Comparison of ENCODE assay signal across 8 cellular contexts in genomic region chr2:23386422-23387220, GRCh38. TPM values are rescaled to one million over a fixed set of nuclear protein-coding genes. Genes with fewer than 3 reads are reported as not detected.
A peak's percentile ranks its signal among the peaks of the same experiment; 100 is the strongest.
DNase-seq lines count a peak whose midpoint lies in the region; ATAC-seq and TF ChIP-seq lines count a peak whose summit lies in the region.

No MANE protein-coding gene starts in this region.

- H3K27me3 ChIP-seq in neural cell (ENCODE audit: insufficient read depth, low read depth, low read length): peaks cover 4% of the 10 kb centered on the region

- H4K20me1 ChIP-seq in neural cell (ENCODE audit: insufficient read depth): peaks cover 13% of the 10 kb centered on the region

- no peaks in the 10 kb centered on the region for H3K9me3 ChIP-seq in neural cell (ENCODE audit: low read length)

- intact Hi-C loops in CD14-positive monocyte (cut with micrococcal nuclease): no loop called here

- ATAC-seq in GM18858 (IDR thresholded peaks at IDR 0.05; ENCODE audit: unreplicated experiment) (no peak), HG03196 (IDR thresholded peaks at IDR 0.05; ENCODE audit: unreplicated experiment) (no peak), HG03571 (IDR thresholded peaks at IDR 0.05; ENCODE audit: unreplicated experiment) (no peak)

- peaks cover 25% of the 10 kb centered on the region for H3K4me1 Mint-ChIP-seq in CD14-positive monocyte
- peaks cover 15% of the 10 kb centered on the region for H3K4me1 Mint-ChIP-seq in HFFc6 (ENCODE audit: low read depth)
- peaks cover 20% of the 10 kb centered on the region for H3K4me1 Mint-ChIP-seq in activated CD4-positive, alpha-beta T cell treated with anti-CD3 and anti-CD28 coated beads, Interleukin-2, amount 10 ng/mL, durations not matched to agents 7 days and 5 days

- H3K36me3 Mint-ChIP-seq in CD14-positive monocyte (peaks cover 6 to 11% of the 10 kb centered on the region in 2 donors), HFFc6 (ENCODE audit: low read depth) (no peaks in the 10 kb centered on the region)
- no peaks in the 10 kb centered on the region for H3K36me3 Mint-ChIP-seq in activated CD4-positive, alpha-beta T cell treated with anti-CD3 and anti-CD28 coated beads, Interleukin-2, amount 10 ng/mL, durations not matched to agents 7 days and 5 days (ENCODE audit: low read depth)

- POLR2A ChIA-PET in activated CD4-positive, alpha-beta T cell treated with anti-CD3 and anti-CD28 coated beads, Interleukin-2, amount 10 ng/mL, durations not matched to agents 7 days and 5 days (lab: Charles Lee): no interaction called here

- H3K4me3 ChIP-seq in fibroblast of mammary gland (ENCODE audit: control insufficient read depth, low read depth, low read length): peak overlapping the region; percentile 65
- peak overlapping the region; percentile 99 for H3K4me3 ChIP-seq in neural cell (ENCODE audit: low read length)

- H3F3A ChIP-seq in neural cell (ENCODE audit: insufficient read depth, low read length, poor library complexity, severe bottlenecking): no peaks in the 10 kb centered on the region

- H3K9me3 Mint-ChIP-seq in CD14-positive monocyte: peaks cover 0 to 13% (median 10%) of the 10 kb centered on the region in 7 donors
- no peaks in the 10 kb centered on the region for H3K9me3 Mint-ChIP-seq in HFFc6
- H3K9me3 Mint-ChIP-seq in activated CD4-positive, alpha-beta T cell treated with anti-CD3 and anti-CD28 coated beads, Interleukin-2, amount 10 ng/mL, durations not matched to agents 7 days and 5 days: no peaks in the 10 kb centered on the region

- H3K27ac Mint-ChIP-seq in CD14-positive monocyte (peak overlapping the region in 1 of 7 donors; percentile 62), HFFc6 (peak overlapping the region; percentile 79)
- H3K27ac Mint-ChIP-seq in activated CD4-positive, alpha-beta T cell treated with anti-CD3 and anti-CD28 coated beads, Interleukin-2, amount 10 ng/mL, durations not matched to agents 7 days and 5 days: no peak overlapping the region

- peak; percentile 46 for TF ChIP-seq RAD21 in neural cell (conservative IDR thresholded peaks at IDR 0.05)

- DNase-seq in CD14-positive monocyte (ENCODE audit: low spot score): no peak
- DNase-seq in HFFc6: no peak
- peak; percentile 8 for DNase-seq in activated CD4-positive, alpha-beta T cell treated with anti-CD3 and anti-CD28 coated beads, Interleukin-2, amount 10 ng/mL, durations not matched to agents 7 days and 5 days
- no peak for DNase-seq in fibroblast of mammary gland (ENCODE audit: low read depth)

- peak overlapping the region; percentile 84 for H3K9ac ChIP-seq in neural cell (ENCODE audit: low read length)

- no peaks in the 10 kb centered on the region for H3K36me3 ChIP-seq in neural cell (ENCODE audit: insufficient read depth, low read length)

- H3K9me2 ChIP-seq in neural cell (ENCODE audit: insufficient read depth, low read length): no peaks in the 10 kb centered on the region

- H3K4me3 Mint-ChIP-seq in CD14-positive monocyte (peak overlapping the region; percentile 37 to 86), HFFc6 (peak overlapping the region; percentile 99)
- H3K4me3 Mint-ChIP-seq in activated CD4-positive, alpha-beta T cell treated with anti-CD3 and anti-CD28 coated beads, Interleukin-2, amount 10 ng/mL, durations not matched to agents 7 days and 5 days: peak overlapping the region; percentile 80

- H3K27ac ChIP-seq in neural cell (ENCODE audit: low read length): peak overlapping the region; percentile 57

- no peak for TF ChIP-seq EP300 in neural cell (conservative IDR thresholded peaks at IDR 0.05; ENCODE audit: poor library complexity, severe bottlenecking)

- TF ChIP-seq CTCF in CD14-positive monocyte (IDR thresholded peaks at IDR 0.05): no peak
- TF ChIP-seq CTCF in HFFc6 (IDR thresholded peaks at IDR 0.05): no peak
- no peak for TF ChIP-seq CTCF in fibroblast of mammary gland (conservative IDR thresholded peaks at IDR 0.05; ENCODE audit: control insufficient read depth, insufficient read depth, low read depth, low read length)
- no peak for TF ChIP-seq CTCF in neural cell (IDR thresholded peaks at IDR 0.05; ENCODE audit: poor library complexity, severe bottlenecking)

- CTCF ChIA-PET in activated CD4-positive, alpha-beta T cell treated with anti-CD3 and anti-CD28 coated beads, Interleukin-2, amount 10 ng/mL, durations not matched to agents 7 days and 5 days (lab: Charles Lee): no interaction called here

- H2AFZ ChIP-seq in neural cell (ENCODE audit: low read depth, low read length): no peak overlapping the region

- peaks cover 57% of the 10 kb centered on the region for H3K79me2 ChIP-seq in neural cell (replicated peaks; ENCODE audit: insufficient read depth, low read length)

- H3K4me2 ChIP-seq in neural cell (ENCODE audit: low read length): peak overlapping the region; percentile 89

- H3K27me3 Mint-ChIP-seq in CD14-positive monocyte (ENCODE audit: low read depth in 3 of 3) (peaks cover 69 to 90% (median 76%) of the 10 kb centered on the region in 3 donors), HFFc6 (ENCODE audit: insufficient read depth) (peaks cover 4% of the 10 kb centered on the region)
- peaks cover 70% of the 10 kb centered on the region for H3K27me3 Mint-ChIP-seq in activated CD4-positive, alpha-beta T cell treated with anti-CD3 and anti-CD28 coated beads, Interleukin-2, amount 10 ng/mL, durations not matched to agents 7 days and 5 days

TF ChIP-seq in neural cell, 6 proteins besides CTCF, POLR2A, EP300 and RAD21:
- TF ChIP-seq SMC3 (conservative IDR thresholded peaks at IDR 0.05; ENCODE audit: poor library complexity) (peak; percentile 44), MXI1 (conservative IDR thresholded peaks at IDR 0.05; ENCODE audit: poor library complexity, severe bottlenecking) (peak; percentile 21), EZH2 (IDR thresholded peaks at IDR 0.05; ENCODE audit: borderline replicate concordance, insufficient read depth, low read length, poor library complexity, severe bottlenecking) (no peak), POLR2AphosphoS5 (IDR thresholded peaks at IDR 0.05) (peak; percentile 70)

RNA-seq across cellular contexts. Expression of gene KLHL29, which starts 1.6 kb away (rescaled TPM):
- polyA plus RNA-seq in CD14-positive monocyte: not detected
- 1 to 10 TPM; 7.4 to 9.7 (median 8.6) TPM for total RNA-seq in HFFc6 (2021; fragmentation: NEBNext Ultra II Directional; extraction: Animal tissue kit (Norgen Biotek cat#: 25700))
- total RNA-seq in activated CD4-positive, alpha-beta T cell treated with anti-CD3 and anti-CD28 coated beads, Interleukin-2, amount 10 ng/mL, durations not matched to agents 7 days and 5 days: 1 to 10 TPM; 2.9 to 3.5 TPM
- polyA plus RNA-seq in neural cell: 42.4 and 48.4 TPM in 2 replicates
- 52.6 and 57.4 TPM in 2 replicates for polyA minus RNA-seq in neural cell
